In genomic region chr14:39841088-39841487, GRCh38 we compare ENCODE assay signal across 16 cellular contexts.
A peak's percentile ranks its signal among the peaks of the same experiment; 100 is the strongest.
DNase-seq lines count a peak whose midpoint lies in the region; ATAC-seq and TF ChIP-seq lines count a peak whose summit lies in the region.
"Had no signal": no experiment of that assay in that cellular context is flagged by ENCODE, and none has a peak within 500 bp of the region (broad histone marks: within the 10 kb centered on the region; RNA-seq: fewer than 3 reads in every experiment).

No MANE protein-coding gene starts in this region.

- TF ChIP-seq CTCF in osteoblast (IDR thresholded peaks at IDR 0.05; ENCODE audit: extremely low read depth, low read depth, low read length) (no peak), GM10248 (IDR thresholded peaks at IDR 0.05; ENCODE audit: control extremely low read depth, extremely low read depth, low read depth, missing control alignments) (no peak)

- H3K36me3 ChIP-seq in osteoblast (ENCODE audit: insufficient read depth, low read length) (no peaks in the 10 kb centered on the region), HAP-1 (replicated peaks) (no peaks in the 10 kb centered on the region)
- H3K36me3 ChIP-seq: gastroesophageal sphincter, WERI-Rb-1 had no signal

- CTCF ChIA-PET in GM10248 (lab: Yijun Ruan, JAX) = interaction anchor here (1.5 to 1.8 kb wide), 2 partner anchors 9 to 10 kb away, joined by 4 to 6 read pairs; no protein-coding TSS in a partner anchor

- no peak overlapping the region for H2AFZ ChIP-seq in osteoblast (ENCODE audit: low read length)

- in situ Hi-C loops in HAP-1 (cut with MboI; ENCODE audit: low sequenced_read_pairs) = no loop called here

- H3K4me3 ChIP-seq in osteoblast (ENCODE audit: insufficient read depth, low read length) = no peak overlapping the region
- no peak overlapping the region for H3K4me3 ChIP-seq in HAP-1
- H3K4me3 ChIP-seq: gastroesophageal sphincter had no signal

- H4K20me1 ChIP-seq in osteoblast (ENCODE audit: insufficient read depth, low read length) = no peaks in the 10 kb centered on the region

- DNase-seq in RKO (ENCODE audit: low spot score) (peak; percentile 17), osteoblast (ENCODE audit: insufficient read length, low spot score, missing footprints) (peak; percentile 43), GM10248 (ENCODE audit: extremely low spot score) (no peak), HAP-1 (ENCODE audit: low spot score in 2 of 2) (no peak), HUDEP-2 (lab: John Stamatoyannopoulos, UW; ENCODE audit: unreplicated experiment in 76 of 76) (no peak), NCI-H1417 treated with DMSO at 0.1 percent for 48 hours (lab: John Stamatoyannopoulos, UW) (no peak)
- DNase-seq: activated CD8-positive, alpha-beta memory T cell treated with anti-CD3 and anti-CD28 coated beads, Interleukin-2, amount 10 ng/mL, durations not matched to agents 7 days and 5 days; activated naive CD4-positive, alpha-beta T cell treated with anti-CD3 and anti-CD28 coated beads, Interleukin-2, amount 10 ng/mL, durations not matched to agents 7 days and 5 days; caudate nucleus; DMS53; endodermal cell; SK-N-SH; WERI-Rb-1 had no signal

- H3K27me3 ChIP-seq in osteoblast (ENCODE audit: insufficient read depth, low read length) (no peaks in the 10 kb centered on the region), HAP-1 (ENCODE audit: low read depth) (no peaks in the 10 kb centered on the region)
- H3K27me3 ChIP-seq: gastroesophageal sphincter had no signal

- ATAC-seq in GM18909 (IDR thresholded peaks at IDR 0.05; ENCODE audit: poor library complexity, unreplicated experiment) (peak; percentile 77), HG03159 (IDR thresholded peaks at IDR 0.05; ENCODE audit: unreplicated experiment) (peak; percentile 79)
- ATAC-seq: activated CD8-positive, alpha-beta memory T cell treated with anti-CD3 and anti-CD28 coated beads, Interleukin-2, amount 10 ng/mL, durations not matched to agents 7 days and 5 days; gastroesophageal sphincter had no signal

- H3K4me1 ChIP-seq in osteoblast (ENCODE audit: insufficient read depth, low read length) (no peaks in the 10 kb centered on the region), HAP-1 (no peaks in the 10 kb centered on the region)
- H3K4me1 ChIP-seq: gastroesophageal sphincter had no signal

- H3K9me3 ChIP-seq in osteoblast (ENCODE audit: low read depth, low read length) (peaks cover 2% of the 10 kb centered on the region), HAP-1 (no peaks in the 10 kb centered on the region)
- H3K9me3 ChIP-seq: gastroesophageal sphincter, SK-N-SH had no signal

- H3K4me2 ChIP-seq in osteoblast (ENCODE audit: insufficient read depth, low read length) = no peak overlapping the region
- H3K4me2 ChIP-seq: SK-N-SH had no signal

- POLR2A ChIA-PET in GM10248 (lab: Yijun Ruan, JAX) = no interaction called here

- H3K27ac ChIP-seq in osteoblast (ENCODE audit: low read depth, low read length) = no peak overlapping the region
- H3K27ac ChIP-seq: gastroesophageal sphincter, WERI-Rb-1 had no signal

- no peaks in the 10 kb centered on the region for H3K79me2 ChIP-seq in osteoblast (ENCODE audit: insufficient read depth, low read length)

Comparison
In these comparisons a context has a peak if more than half of its experiments do, and no peak if none do; other contexts are left out.
1. DNase-seq: peak in RKO (single experiment) and osteoblast (single experiment); none in GM10248 (single experiment), HAP-1 (0 of 2), HUDEP-2 (0 of 76) and NCI-H1417 treated with DMSO at 0.1 percent for 48 hours (single experiment).